Comparison of ENCODE assay signal across 24 cellular contexts in genomic region chr10:32419615-32420014, GRCh38. TPM values are rescaled to one million over a fixed set of nuclear protein-coding genes. Genes with fewer than 3 reads are reported as not detected.
A peak's percentile ranks its signal among the peaks of the same experiment; 100 is the strongest.
DNase-seq lines count a peak whose midpoint lies in the region; ATAC-seq, FAIRE-seq and TF ChIP-seq lines count a peak whose summit lies in the region.
"Had no signal": no experiment of that assay in that cellular context is flagged by ENCODE, and none has a peak within 500 bp of the region (broad histone marks: within the 10 kb centered on the region; RNA-seq: fewer than 3 reads in every experiment).

No MANE protein-coding gene starts in this region.

- H3K27ac Mint-ChIP-seq in type B pancreatic cell, result no peak overlapping the region
- H3K27ac Mint-ChIP-seq: B cell; CD4-positive, CD25-positive, alpha-beta regulatory T cell; CD8-positive, alpha-beta T cell had no signal

- no peaks in the 10 kb centered on the region for H3K36me3 ChIP-seq in PC-3 (ENCODE audit: low read depth, low read length)
- H3K36me3 ChIP-seq: BLaER1 had no signal

- no peak overlapping the region for H3K4me3 Mint-ChIP-seq in type B pancreatic cell
- H3K4me3 Mint-ChIP-seq: B cell; CD4-positive, CD25-positive, alpha-beta regulatory T cell; CD8-positive, alpha-beta T cell had no signal

- no peaks in the 10 kb centered on the region for H3K27me3 ChIP-seq in PC-3 (ENCODE audit: low read length)
- H3K27me3 ChIP-seq: BLaER1 had no signal

- no peak overlapping the region for H3K4me2 ChIP-seq in PC-3 (ENCODE audit: low read length)
- H3K4me2 ChIP-seq: BLaER1 had no signal

- no peaks in the 10 kb centered on the region for H3K9me2 ChIP-seq in PC-3 (replicated peaks; ENCODE audit: low read length)

- H3K36me3 Mint-ChIP-seq in type B pancreatic cell, result no peaks in the 10 kb centered on the region
- H3K36me3 Mint-ChIP-seq: CD4-positive, CD25-positive, alpha-beta regulatory T cell; CD8-positive, alpha-beta T cell had no signal

- no peak overlapping the region for H3K27ac ChIP-seq in PC-3 (ENCODE audit: low read length)
- H3K27ac ChIP-seq: 22Rv1, BLaER1, C4-2B, GM23248 had no signal

- H3K9ac ChIP-seq in PC-3 (ENCODE audit: low read length), result no peak overlapping the region
- H3K9ac ChIP-seq: BLaER1, GM23248 had no signal

- no TSS peak for BruUV-seq in PC-3 (replicated peaks; lab: Mats Ljungman, UMichigan)

- H2AFZ ChIP-seq in PC-3 (ENCODE audit: low read length), result no peak overlapping the region
- H2AFZ ChIP-seq: GM23248 had no signal

- ATAC-seq in PC-3 (peak; percentile 86), left colon (peak; percentile 87), GM18520 (IDR thresholded peaks at IDR 0.05; ENCODE audit: unreplicated experiment) (no peak)
- ATAC-seq: CD8-positive, alpha-beta T cell; GM12878 had no signal

- POLR2A ChIA-PET in PC-3 (lab: Charles Lee; ENCODE audit: unreplicated experiment), result no interaction called here

- H4K20me1 ChIP-seq in PC-3 (ENCODE audit: low read length), result no peaks in the 10 kb centered on the region
- H4K20me1 ChIP-seq: BLaER1 had no signal

- DNase-seq in EH (ENCODE audit: low read depth) (peak; percentile 4), PC-3 (peak; percentile 37), left colon (no peak), NCI-H226 (no peak), type B pancreatic cell (ENCODE audit: extremely low spot score, unreplicated experiment) (no peak), NCI-H1930 (lab: John Stamatoyannopoulos, UW) (no peak)
- DNase-seq: Caco-2; CD4-positive, CD25-positive, alpha-beta regulatory T cell; CD8-positive, alpha-beta T cell; DMS153; DND-41; EL; GDM1; GM23248; H7; HCEC 1CT had no signal

- 0 out of 2 replicates have a peak, but pooled peaks cover 12% of the 10 kb centered on the region for H3K9me3 ChIP-seq in PC-3 (ENCODE audit: low read length)
- H3K9me3 ChIP-seq: Caco-2 had no signal

- H3K9me3 Mint-ChIP-seq in type B pancreatic cell, result peaks cover under 1% of the 10 kb centered on the region

- intact Hi-C loops in PC-3 (cut with micrococcal nuclease) (no loop called here), left colon (cut with DNase I, micrococcal nuclease) (no loop called here)

- H3K27me3 Mint-ChIP-seq in type B pancreatic cell, result no peaks in the 10 kb centered on the region

- H3K4me1 ChIP-seq in PC-3 (ENCODE audit: insufficient read depth, low read length), result peaks cover 4% of the 10 kb centered on the region; the same call in 1 of the 2 replicates
- H3K4me1 ChIP-seq: BLaER1, Caco-2 had no signal

- H3F3A ChIP-seq in PC-3 (ENCODE audit: low read length, unreplicated experiment), result no peaks in the 10 kb centered on the region

- H3K79me2 ChIP-seq in PC-3 (ENCODE audit: low read length), result no peaks in the 10 kb centered on the region

- peak; percentile 76 for FAIRE-seq in colon (lab: Jason Lieb, UNC)
- FAIRE-seq: GM12878, H1 had no signal

- H3K4me1 Mint-ChIP-seq in type B pancreatic cell (ENCODE audit: unreplicated experiment), result no peaks in the 10 kb centered on the region
- H3K4me1 Mint-ChIP-seq: B cell had no signal

- H3K4me3 ChIP-seq in PC-3 (ENCODE audit: low read length), result no peak overlapping the region
- H3K4me3 ChIP-seq: BLaER1, GM12878, GM23248 had no signal

- TF ChIP-seq CTCF in PC-3 (conservative IDR thresholded peaks at IDR 0.05; ENCODE audit: low read depth, low read length), result no peak
- TF ChIP-seq CTCF in type B pancreatic cell (conservative IDR thresholded peaks at IDR 0.05), result no peak

- CTCF ChIA-PET in PC-3 (lab: Charles Lee), result no interaction called here

RNA-seq across cellular contexts. Expression of gene CCDC7, which starts 26.3 kb away (rescaled TPM):
- 14.1 and 19.1 TPM in 2 replicates for total RNA-seq in PC-3 (2014; rRNA removed)
- total RNA-seq in left colon, result 10 to 100 TPM; 11.4 to 15.9 TPM
- total RNA-seq in type B pancreatic cell (ENCODE audit: low replicate concordance), result 5.6 and 9.0 TPM in 2 replicates

Comparison
In these comparisons a context has a peak if more than half of its experiments do, and no peak if none do; other contexts are left out.
1. DNase-seq: peak in EH (single experiment) and PC-3 (single experiment); none in left colon (0 of 2), NCI-H226 (single experiment), type B pancreatic cell (single experiment) and NCI-H1930 (0 of 2).